In genomic region chr2:3536682-3537632, GRCh38 we compare ENCODE assay signal across 8 cellular contexts. TPM values are rescaled to one million over a fixed set of nuclear protein-coding genes. Genes with fewer than 3 reads are reported as not detected.
A peak's percentile ranks its signal among the peaks of the same experiment; 100 is the strongest.
DNase-seq lines count a peak whose midpoint lies in the region; ATAC-seq, FAIRE-seq and TF ChIP-seq lines count a peak whose summit lies in the region.

No MANE protein-coding gene starts in this region.

- peak overlapping the region; percentile 45 for H3K4me3 ChIP-seq in A549
- H3K4me3 ChIP-seq in bronchial epithelial cell (ENCODE audit: low read depth, low read length), result no peak overlapping the region
- H3K4me3 ChIP-seq in liver (ENCODE audit: low read depth in 1 of 3, low read length in 3 of 3), result peak overlapping the region; percentile 2 to 23 (median 16)
- H3K4me3 ChIP-seq in tibial artery, result peak overlapping the region; percentile 51 to 56

- H3K4me1 ChIP-seq in A549 (peaks cover 18% of the 10 kb centered on the region), liver (ENCODE audit: control insufficient read depth in 4 of 4, insufficient read depth in 4 of 4, low read length in 3 of 4) (peaks cover 16 to 45% (median 27%) of the 10 kb centered on the region in 4 donors), tibial artery (peaks cover 0 to 23% (median 17%) of the 10 kb centered on the region in 4 donors)

- FAIRE-seq in A549 (lab: Jason Lieb, UNC), result no peak
- no peak for FAIRE-seq in bronchial epithelial cell (lab: Jason Lieb, UNC)

- TF ChIP-seq RAD21 in A549 (conservative IDR thresholded peaks at IDR 0.05 in 1 of 2, IDR thresholded peaks at IDR 0.05 in 1 of 2), result peak in 1 of 2 experiments; percentile 8; a peak in 1 of 5 replicates
- TF ChIP-seq RAD21 in liver (IDR thresholded peaks at IDR 0.05), result peak in 1 of 2 donors; percentile 33

- H3K27me3 ChIP-seq in bronchial epithelial cell (ENCODE audit: control insufficient read depth, insufficient read depth, low read length) (no peaks in the 10 kb centered on the region), liver (ENCODE audit: control insufficient read depth in 4 of 4, insufficient read depth in 4 of 4, low read length in 3 of 4) (no peaks in the 10 kb centered on the region), tibial artery (no peaks in the 10 kb centered on the region)

- DNase-seq in A549 (ENCODE audit: low read depth in 1 of 2, low spot score in 1 of 2), result peak; percentile 72 to 81
- DNase-seq in NOMO-1 treated with DMSO at 0.1 percent for 48 hours (lab: John Stamatoyannopoulos, UW; ENCODE audit: unreplicated experiment), result peak; percentile 39
- no peak for DNase-seq in bronchial epithelial cell (ENCODE audit: low read depth)
- DNase-seq in tibial artery, result peak in 1 of 2 donors; percentile 79
- DNase-seq in NCI-H69 (lab: John Stamatoyannopoulos, UW), result no peak

- H3K36me3 ChIP-seq in bronchial epithelial cell (ENCODE audit: control insufficient read depth, insufficient read depth, low read length) (no peaks in the 10 kb centered on the region), liver (ENCODE audit: control insufficient read depth in 4 of 4, insufficient read depth in 3 of 4, low read depth in 1 of 4, low read length in 3 of 4) (peaks cover 0 to 6% (median 3%) of the 10 kb centered on the region in 4 donors), tibial artery (peaks cover 5 to 26% (median 7%) of the 10 kb centered on the region in 3 donors)

- H3K4me2 ChIP-seq in A549, result peak overlapping the region; percentile 90

- H3K27ac ChIP-seq in A549 (peak overlapping the region; percentile 80 to 88), liver (ENCODE audit: low read depth in 1 of 2, low read length in 2 of 2) (peak overlapping the region; percentile 75 to 96), tibial artery (peak overlapping the region; percentile 90 to 96)

- TF ChIP-seq CTCF in A549 (IDR thresholded peaks at IDR 0.05) (peak; percentile 43; the same call in 2 of the 3 replicates), bronchial epithelial cell (IDR thresholded peaks at IDR 0.05; ENCODE audit: insufficient read depth, low read length, severe bottlenecking) (peak; percentile 38), liver (IDR thresholded peaks at IDR 0.05; ENCODE audit: low read depth, low read length, missing input control) (peak; percentile 31), tibial artery (IDR thresholded peaks at IDR 0.05) (peak; percentile 50 to 51)

- peak overlapping the region; percentile 1 to 80 for H3K9ac ChIP-seq in liver (ENCODE audit: low read depth in 1 of 2, low read length in 2 of 2)

- CTCF ChIA-PET in A549 (lab: Yijun Ruan, JAX), result interaction anchor here (0.7 to 3.4 kb wide), 17 partner anchors 8 to 117 kb away, joined by 3 to 25 read pairs (median 4); partner anchors contain the start of gene RNASEH1

- 49% methylated on average over 16 of the region's 16 CpGs for WGBS in A549 (ENCODE audit: missing lambda C conversion rate)
- 42% methylated on average over 16 of the region's 16 CpGs for WGBS in liver

- no peak for TF ChIP-seq POLR2A in A549 (IDR thresholded peaks at IDR 0.05; ENCODE audit: low read length)

- ATAC-seq in A549 (peak; percentile 87 to 92), GM19043 (IDR thresholded peaks at IDR 0.05; ENCODE audit: low read depth, unreplicated experiment) (peak; percentile 58), GM21526 (IDR thresholded peaks at IDR 0.05; ENCODE audit: low FRiP score, unreplicated experiment) (no peak)

- intact Hi-C loops in tibial artery (cut with DNase I; ENCODE audit: low total_unique reads), result loop anchor here (1.0 kb wide), 1 partner anchor 19 kb away; no protein-coding TSS in a partner anchor

- TF ChIP-seq EP300 in A549 (IDR thresholded peaks at IDR 0.05), result no peak

- H3K9me3 ChIP-seq in A549 (no peaks in the 10 kb centered on the region), liver (ENCODE audit: control insufficient read depth in 4 of 4, low read length in 3 of 4) (no peaks in the 10 kb centered on the region), tibial artery (no peaks in the 10 kb centered on the region)

- POLR2A ChIA-PET in A549 (lab: Yijun Ruan, JAX), result interaction anchor here (0.7 to 2.1 kb wide), 3 partner anchors 18 to 708 kb away, joined by 3 to 12 read pairs (median 5); partner anchors contain the start of gene RNASEH1

TF ChIP-seq in A549, 52 proteins besides CTCF, POLR2A, EP300 and RAD21:
- no peak for TF ChIP-seq ZC3H11A (IDR thresholded peaks at IDR 0.05)
- TF ChIP-seq, protein P1, sequence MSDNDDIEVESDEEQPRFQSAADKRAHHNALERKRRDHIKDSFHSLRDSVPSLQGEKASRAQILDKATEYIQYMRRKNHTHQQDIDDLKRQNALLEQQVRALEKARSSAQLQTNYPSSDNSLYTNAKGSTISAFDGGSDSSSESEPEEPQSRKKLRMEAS (IDR thresholded peaks at IDR 0.05), result 0 out of 2 replicates have a peak, but pooled peaks have one; percentile 20

TF ChIP-seq in liver, 16 proteins besides CTCF, POLR2A, EP300 and RAD21 (continues in another document):
- TF ChIP-seq JUND (IDR thresholded peaks at IDR 0.05) (peak in 1 of 2 donors; percentile 54), FOXA2 (IDR thresholded peaks at IDR 0.05) (no peak), NR2F2 (IDR thresholded peaks at IDR 0.05) (peak; percentile 7), TAF1 (conservative IDR thresholded peaks at IDR 0.05) (peak; percentile 57), SP1 (IDR thresholded peaks at IDR 0.05) (peak; percentile 76), REST (IDR thresholded peaks at IDR 0.05) (peak; percentile 65), RXRA (IDR thresholded peaks at IDR 0.05) (peak; percentile 85 to 94)
- TF ChIP-seq, protein P1 (IDR thresholded peaks at IDR 0.05), result peak; percentile 84

RNA-seq across cellular contexts. Expression of gene ADI1, which starts 17.6 kb away (rescaled TPM):
- polyA plus RNA-seq in A549 (2011; rRNA removed), result 42.7 and 47.9 TPM in 2 replicates
- polyA plus RNA-seq in A549 (2012; cell fraction: cytosol; rRNA removed), result 51.6 and 55.2 TPM in 2 replicates
- 31.2 and 42.2 TPM in 2 replicates for polyA plus RNA-seq in A549 (2012; cell fraction: nucleus; rRNA removed)
- 78.8 to 84.6 TPM (median 84.3 TPM) in 3 replicates for polyA plus RNA-seq in A549 (2017; fragmentation: RNase III; extraction: RNeasy Plus Mini Kit Qiagen cat#74134 plus additional on column Dnase treatment)
- 18.5 and 21.4 TPM in 2 replicates for polyA minus RNA-seq in A549 (2011; rRNA and poly(A)+ RNA removed)
- 21.9 and 29.5 TPM in 2 replicates for total RNA-seq in bronchial epithelial cell
- total RNA-seq in liver, result 100 to 1,000 TPM in 1 of 2 donors, 10 to 100 TPM in 1; 56.2 to 154 TPM
- 100 to 1,000 TPM; 163 to 660 TPM for polyA plus RNA-seq in liver

RNA-seq across cellular contexts. Expression of gene RNASEH1, which starts 21.2 kb away (rescaled TPM):
- polyA plus RNA-seq in A549 (2011; rRNA removed) (39.7 and 54.3 TPM in 2 replicates), A549 (2017; fragmentation: RNase III; extraction: RNeasy Plus Mini Kit Qiagen cat#74134 plus additional on column Dnase treatment) (55.3 to 59.2 TPM (median 56.8 TPM) in 3 replicates), liver (10 to 100 TPM; 12.0 to 13.8 TPM)
- polyA plus RNA-seq in A549 (2012; cell fraction: cytosol; rRNA removed), result 35.6 and 37.8 TPM in 2 replicates
- 16.6 and 20.6 TPM in 2 replicates for polyA plus RNA-seq in A549 (2012; cell fraction: nucleus; rRNA removed)
- polyA minus RNA-seq in A549 (2011; rRNA and poly(A)+ RNA removed), result 25.5 and 26.8 TPM in 2 replicates
- total RNA-seq in bronchial epithelial cell (43.1 and 51.9 TPM in 2 replicates), liver (10 to 100 TPM; 10.2 to 18.7 TPM)

RNA-seq across cellular contexts. Expression of gene RPS7, which starts 38.1 kb away (rescaled TPM):
- polyA plus RNA-seq in A549 (2011; rRNA removed) (3,000 and 3,176 TPM in 2 replicates), A549 (2017; fragmentation: RNase III; extraction: RNeasy Plus Mini Kit Qiagen cat#74134 plus additional on column Dnase treatment) (3,153 to 3,802 TPM (median 3,221 TPM) in 3 replicates), liver (100 to 1,000 TPM; 315 to 610 TPM)
- 1,696 and 1,750 TPM in 2 replicates for polyA plus RNA-seq in A549 (2012; cell fraction: cytosol; rRNA removed)
- 572 and 893 TPM in 2 replicates for polyA plus RNA-seq in A549 (2012; cell fraction: nucleus; rRNA removed)
- 290 and 326 TPM in 2 replicates for polyA minus RNA-seq in A549 (2011; rRNA and poly(A)+ RNA removed)
- total RNA-seq in bronchial epithelial cell (1,493 and 1,994 TPM in 2 replicates), liver (100 to 1,000 TPM; 523 to 852 TPM)

RNA-seq across cellular contexts. Expression of gene COLEC11, which starts 58.0 kb away (rescaled TPM):
- 0.79 and 0.97 TPM in 2 replicates for polyA plus RNA-seq in A549 (2011; rRNA removed)
- polyA plus RNA-seq in A549 (2012; cell fraction: cytosol; rRNA removed), result 0.87 and 0.98 TPM in 2 replicates
- polyA plus RNA-seq in A549 (2012; cell fraction: nucleus; rRNA removed), result 1.8 and 2.0 TPM in 2 replicates
- 0.24 to 0.51 TPM (median 0.30 TPM) in 3 replicates for polyA plus RNA-seq in A549 (2017; fragmentation: RNase III; extraction: RNeasy Plus Mini Kit Qiagen cat#74134 plus additional on column Dnase treatment)
- polyA minus RNA-seq in A549 (2011; rRNA and poly(A)+ RNA removed), result 0.39 and 0.45 TPM in 2 replicates
- 0.26 and 0.38 TPM in 2 replicates for total RNA-seq in bronchial epithelial cell
- 10 to 100 TPM; 31.0 to 62.7 TPM for total RNA-seq in liver
- 100 to 1,000 TPM in 1 of 2 donors, 10 to 100 TPM in 1; 79.1 to 100 TPM for polyA plus RNA-seq in liver

Comparison
In these comparisons a context has a peak if more than half of its experiments do, and no peak if none do; other contexts are left out.
1. DNase-seq: peak in A549 (2 of 2) and NOMO-1 treated with DMSO at 0.1 percent for 48 hours (single experiment); none in bronchial epithelial cell (single experiment) and NCI-H69 (single experiment).
2. Peak in every context shown above with its lines, with median percentiles within 50 percentile points of each other: H3K27ac ChIP-seq and CTCF ChIP-seq.